ENCODE assay signal across 8 cellular contexts in genomic region chr22:39021552-39022250, GRCh38. TPM values are rescaled to one million over a fixed set of nuclear protein-coding genes. Genes with fewer than 3 reads are reported as not detected.
A peak's percentile ranks its signal among the peaks of the same experiment; 100 is the strongest.
DNase-seq lines count a peak whose midpoint lies in the region; ATAC-seq, FAIRE-seq and TF ChIP-seq lines count a peak whose summit lies in the region.

No MANE protein-coding gene starts in this region.

- peaks cover 11% of the 10 kb centered on the region for H3K4me1 ChIP-seq in Karpas-422 (ENCODE audit: low read length)
- H3K4me1 ChIP-seq in duodenal mucosa (ENCODE audit: control insufficient read depth in 1 of 2, insufficient read depth in 2 of 2, low read length in 2 of 2): peaks cover 0 to 15% of the 10 kb centered on the region in 2 donors

- H3K9me2 ChIP-seq in Karpas-422 (replicated peaks; ENCODE audit: insufficient read depth, low read length): no peaks in the 10 kb centered on the region

- H3K4me2 ChIP-seq in Karpas-422 (ENCODE audit: low read depth, low read length, poor library complexity, severe bottlenecking): peak overlapping the region; percentile 61

- H3K36me3 ChIP-seq in Karpas-422 (ENCODE audit: insufficient read depth, low read length): no peaks in the 10 kb centered on the region
- peaks cover 0 to 10% of the 10 kb centered on the region in 2 donors for H3K36me3 ChIP-seq in duodenal mucosa (ENCODE audit: control insufficient read depth in 1 of 2, insufficient read depth in 2 of 2, low read length in 2 of 2)

- H3K4me3 ChIP-seq in Karpas-422 (ENCODE audit: low read length): peak overlapping the region; percentile 67
- H3K4me3 ChIP-seq in duodenal mucosa (ENCODE audit: low read depth in 1 of 2, low read length in 2 of 2): peak overlapping the region; percentile 69 to 77

- FAIRE-seq in D721Med (lab: Jason Lieb, UNC): no peak

- no peak for TF ChIP-seq CTCF in nephron progenitor cell (IDR thresholded peaks at IDR 0.05)
- no peak for TF ChIP-seq CTCF in D721Med (IDR thresholded peaks at IDR 0.05; ENCODE audit: insufficient read depth, missing control alignments)

- peaks cover 10% of the 10 kb centered on the region for H3K27me3 Mint-ChIP-seq in nephron progenitor cell (ENCODE audit: low read depth, poor library complexity)

- H3K4me3 Mint-ChIP-seq in nephron progenitor cell: peak overlapping the region; percentile 70

- H3K9me3 Mint-ChIP-seq in nephron progenitor cell: no peaks in the 10 kb centered on the region

- ATAC-seq in GM18520 (IDR thresholded peaks at IDR 0.05; ENCODE audit: unreplicated experiment): no peak
- ATAC-seq in GM19035 (IDR thresholded peaks at IDR 0.05; ENCODE audit: unreplicated experiment): no peak
- no peak for ATAC-seq in HG02642 (IDR thresholded peaks at IDR 0.05; ENCODE audit: poor library complexity, unreplicated experiment)

- H3K27me3 ChIP-seq in Karpas-422 (ENCODE audit: low read length) (no peaks in the 10 kb centered on the region), duodenal mucosa (ENCODE audit: control insufficient read depth in 1 of 2, insufficient read depth in 2 of 2, low read length in 2 of 2) (no peaks in the 10 kb centered on the region)

- H3K27ac ChIP-seq in Karpas-422 (ENCODE audit: low read length) (no peak overlapping the region), duodenal mucosa (ENCODE audit: low read depth, low read length) (peak overlapping the region; percentile 22)

- H4K20me1 ChIP-seq in Karpas-422 (ENCODE audit: insufficient read depth, low read depth, low read length): no peaks in the 10 kb centered on the region

- DNase-seq in AG20443 (ENCODE audit: low spot score) (peak; percentile 27), Karpas-422 (peak; percentile 37), nephron progenitor cell (no peak), D721Med (ENCODE audit: insufficient read length, low spot score) (no peak)

- peaks cover 4% of the 10 kb centered on the region for H3K36me3 Mint-ChIP-seq in nephron progenitor cell (ENCODE audit: low read depth)

- peak overlapping the region; percentile 24; the same call in 1 of the 2 replicates for H2AFZ ChIP-seq in Karpas-422 (ENCODE audit: low read length)

- H3K79me2 ChIP-seq in Karpas-422 (ENCODE audit: low read length): no peaks in the 10 kb centered on the region

- H3K9me3 ChIP-seq in Karpas-422 (ENCODE audit: low read length) (no peaks in the 10 kb centered on the region), duodenal mucosa (ENCODE audit: control insufficient read depth in 1 of 2, low read length in 2 of 2) (no peaks in the 10 kb centered on the region)

- H3K4me1 Mint-ChIP-seq in nephron progenitor cell: peaks cover 88% of the 10 kb centered on the region

- H3K27ac Mint-ChIP-seq in nephron progenitor cell: peak overlapping the region; percentile 96

- H3K9ac ChIP-seq in Karpas-422 (ENCODE audit: low read length) (peak overlapping the region; percentile 69), duodenal mucosa (ENCODE audit: low read depth in 1 of 2, low read length in 2 of 2) (peak overlapping the region; percentile 62 to 74)

RNA-seq across cellular contexts. Expression of gene APOBEC3D, which starts 0.8 kb away (rescaled TPM):
- 2.1 and 4.3 TPM in 2 replicates for total RNA-seq in Karpas-422 (2014; rRNA removed; shearing (Covaris generic); ENCODE audit: low replicate concordance)

RNA-seq across cellular contexts. Expression of gene APOBEC3C, which starts 7.6 kb away (rescaled TPM):
- total RNA-seq in Karpas-422 (2014; rRNA removed; shearing (Covaris generic); ENCODE audit: low replicate concordance): 6.2 TPM in 2 replicates

RNA-seq across cellular contexts. Expression of gene APOBEC3F, which starts 19.0 kb away (rescaled TPM):
- 0.93 and 2.6 TPM in 2 replicates for total RNA-seq in Karpas-422 (2014; rRNA removed; shearing (Covaris generic); ENCODE audit: low replicate concordance)

RNA-seq across cellular contexts. Expression of gene APOBEC3B, which starts 39.6 kb away (rescaled TPM):
- total RNA-seq in Karpas-422 (2014; rRNA removed; shearing (Covaris generic); ENCODE audit: low replicate concordance): not detected in 2 replicates

RNA-seq across cellular contexts. Expression of gene APOBEC3G, which starts 55.4 kb away (rescaled TPM):
- total RNA-seq in Karpas-422 (2014; rRNA removed; shearing (Covaris generic); ENCODE audit: low replicate concordance): 6.0 and 6.5 TPM in 2 replicates

Comparison
In these comparisons a context has a peak if more than half of its experiments do, and no peak if none do; other contexts are left out.
1. DNase-seq: peak in AG20443 (single experiment) and Karpas-422 (single experiment); none in nephron progenitor cell (single experiment) and D721Med (single experiment).